In the genomic region with DNA sequence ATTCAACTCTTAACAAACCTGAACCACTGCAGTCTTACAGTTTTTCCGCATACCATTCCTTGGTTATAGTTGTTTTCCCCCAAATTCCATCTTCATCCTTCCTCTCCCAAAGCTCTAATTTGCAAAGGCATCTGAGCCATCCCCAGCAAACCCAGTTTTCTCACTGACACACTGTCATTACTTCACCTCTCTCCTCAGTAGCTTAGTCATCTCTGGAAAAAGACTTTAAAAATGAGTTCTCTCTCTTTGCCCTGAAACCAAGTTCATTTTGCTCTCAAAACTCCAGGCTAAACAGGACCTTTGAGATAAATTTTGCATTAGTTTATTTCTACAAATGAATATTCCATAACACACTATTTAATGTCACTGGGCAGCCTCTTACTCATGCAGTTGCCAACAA, we compare ENCODE assay signal across 23 cellular contexts.
"Had no signal": no experiment of that assay in that cellular context is flagged by ENCODE, and none has a peak within 500 bp of the region (broad histone marks: within the 10 kb centered on the region; RNA-seq: fewer than 3 reads in every experiment).

No MANE protein-coding gene starts in this region.

- DNase-seq: cortex of kidney; dorsolateral prefrontal cortex; effector CD8-positive, alpha-beta T cell; gastrocnemius medialis; heart right ventricle; left cardiac atrium; left ventricle myocardium inferior; lower lobe of right lung; midbrain; ovary; right cardiac atrium; small intestine; stimulated activated CD4-positive, alpha-beta T cell treated with anti-CD3 and anti-CD28 coated beads, Interleukin-2, amount 100 ng/mL, for 48 hours; stimulated activated naive CD8-positive, alpha-beta T cell treated with anti-CD3 and anti-CD28 coated beads, Interleukin-15, Interleukin-2, amounts not matched to agents 100 U/mL and 50 U/mL, for 24 hours; thyroid gland had no signal

- H3K9me3 Mint-ChIP-seq: memory B cell; natural killer cell treated with Interleukin-12 subunit alpha and Interleukin-12 subunit beta and Interleukin-15 and Interleukin-18, amount 100 ng/mL, for 72 hours; neural progenitor cell; type B pancreatic cell had no signal

- H3K27me3 ChIP-seq: dorsolateral prefrontal cortex, gastrocnemius medialis, heart right ventricle, neural progenitor cell, ovary, suprapubic skin, thyroid gland had no signal

- H3K27me3 Mint-ChIP-seq: type B pancreatic cell had no signal

- H3K4me3 Mint-ChIP-seq: memory B cell; natural killer cell treated with Interleukin-12 subunit alpha and Interleukin-12 subunit beta and Interleukin-15 and Interleukin-18, amount 100 ng/mL, for 72 hours; neural progenitor cell; type B pancreatic cell had no signal

- H3K4me1 ChIP-seq: gastrocnemius medialis, left ventricle myocardium inferior, lower lobe of right lung, neural progenitor cell, suprapubic skin had no signal

- H2AFZ ChIP-seq: neural progenitor cell had no signal

- ATAC-seq: esophagus mucosa; gastrocnemius medialis; heart right ventricle; left cardiac atrium; lower lobe of right lung; natural killer cell treated with Interleukin-12 subunit alpha and Interleukin-12 subunit beta and Interleukin-15 and Interleukin-18, amount 100 ng/mL, for 72 hours; right cardiac atrium; stimulated activated naive CD8-positive, alpha-beta T cell treated with anti-CD3 and anti-CD28 coated beads, Interleukin-15, Interleukin-2, amounts not matched to agents 100 U/mL and 50 U/mL, for 24 hours had no signal

- H3K9me3 ChIP-seq: gastrocnemius medialis, heart right ventricle, left ventricle myocardium inferior, lower lobe of right lung, ovary, suprapubic skin, thyroid gland had no signal

- H3K9ac ChIP-seq: neural progenitor cell had no signal

- FAIRE-seq: keratinocyte, small intestine, urothelium cell line had no signal

- H3K36me3 Mint-ChIP-seq: memory B cell; natural killer cell treated with Interleukin-12 subunit alpha and Interleukin-12 subunit beta and Interleukin-15 and Interleukin-18, amount 100 ng/mL, for 72 hours; neural progenitor cell; type B pancreatic cell had no signal

- H3K4me2 ChIP-seq: neural progenitor cell had no signal

- H3K36me3 ChIP-seq: gastrocnemius medialis, heart right ventricle, left ventricle myocardium inferior, lower lobe of right lung, neural progenitor cell, ovary, suprapubic skin, thyroid gland had no signal

- H3K27ac ChIP-seq: gastrocnemius medialis, heart right ventricle, left ventricle myocardium inferior, lower lobe of right lung, neural progenitor cell, ovary, suprapubic skin, thyroid gland had no signal

- H3K27ac Mint-ChIP-seq: memory B cell; natural killer cell treated with Interleukin-12 subunit alpha and Interleukin-12 subunit beta and Interleukin-15 and Interleukin-18, amount 100 ng/mL, for 72 hours; neural progenitor cell; type B pancreatic cell had no signal

- H3K4me3 ChIP-seq: dorsolateral prefrontal cortex, gastrocnemius medialis, heart right ventricle, left ventricle myocardium inferior, lower lobe of right lung, neural progenitor cell, ovary, suprapubic skin, thyroid gland had no signal

- H3K4me1 Mint-ChIP-seq: memory B cell had no signal
